1 cellular context compared by ENCODE assay signal in the genomic region with DNA sequence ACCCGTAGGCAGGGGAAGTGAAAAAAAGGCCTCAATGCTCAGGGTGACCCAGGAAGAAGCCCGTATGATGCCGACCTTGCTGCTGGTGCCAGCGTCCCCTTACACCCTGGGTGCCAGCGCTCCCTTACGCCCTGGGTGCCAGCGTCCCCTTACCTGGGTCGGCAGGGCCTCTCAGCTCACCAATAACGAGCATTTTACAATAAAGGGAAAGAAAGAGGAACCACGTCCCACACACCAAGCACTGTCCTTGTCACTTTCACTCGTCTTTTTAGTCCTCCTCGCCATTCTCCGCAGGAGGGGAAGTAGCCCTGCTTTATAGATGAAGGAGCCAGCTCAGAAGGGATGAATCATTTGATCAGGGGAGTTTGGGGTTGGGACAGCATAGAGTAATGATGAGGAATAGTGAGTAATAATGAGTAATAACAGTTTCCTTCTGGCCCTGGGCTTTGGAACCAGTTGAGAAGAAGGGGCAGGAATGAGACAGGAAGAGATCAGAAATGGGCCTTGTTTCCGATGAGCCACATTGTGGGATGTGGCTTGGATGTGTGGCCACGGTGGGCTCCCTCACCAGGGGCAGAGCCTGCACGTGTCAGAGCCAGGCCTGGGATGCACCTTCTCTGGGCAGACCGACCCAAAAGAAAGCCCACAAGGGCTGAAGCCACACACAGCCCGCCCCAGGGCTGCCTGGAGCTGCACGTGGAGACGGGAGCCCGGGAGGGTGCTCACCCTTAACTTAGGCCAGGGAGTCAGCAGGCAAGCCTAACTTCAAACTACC.
TF ChIP-seq lines count a peak whose summit lies in the region.

No MANE protein-coding gene starts in this region.

TF ChIP-seq in GM23338, 12 proteins besides CTCF, POLR2A, EP300 and RAD21 (continued from another document):
- TF ChIP-seq, protein P1, sequence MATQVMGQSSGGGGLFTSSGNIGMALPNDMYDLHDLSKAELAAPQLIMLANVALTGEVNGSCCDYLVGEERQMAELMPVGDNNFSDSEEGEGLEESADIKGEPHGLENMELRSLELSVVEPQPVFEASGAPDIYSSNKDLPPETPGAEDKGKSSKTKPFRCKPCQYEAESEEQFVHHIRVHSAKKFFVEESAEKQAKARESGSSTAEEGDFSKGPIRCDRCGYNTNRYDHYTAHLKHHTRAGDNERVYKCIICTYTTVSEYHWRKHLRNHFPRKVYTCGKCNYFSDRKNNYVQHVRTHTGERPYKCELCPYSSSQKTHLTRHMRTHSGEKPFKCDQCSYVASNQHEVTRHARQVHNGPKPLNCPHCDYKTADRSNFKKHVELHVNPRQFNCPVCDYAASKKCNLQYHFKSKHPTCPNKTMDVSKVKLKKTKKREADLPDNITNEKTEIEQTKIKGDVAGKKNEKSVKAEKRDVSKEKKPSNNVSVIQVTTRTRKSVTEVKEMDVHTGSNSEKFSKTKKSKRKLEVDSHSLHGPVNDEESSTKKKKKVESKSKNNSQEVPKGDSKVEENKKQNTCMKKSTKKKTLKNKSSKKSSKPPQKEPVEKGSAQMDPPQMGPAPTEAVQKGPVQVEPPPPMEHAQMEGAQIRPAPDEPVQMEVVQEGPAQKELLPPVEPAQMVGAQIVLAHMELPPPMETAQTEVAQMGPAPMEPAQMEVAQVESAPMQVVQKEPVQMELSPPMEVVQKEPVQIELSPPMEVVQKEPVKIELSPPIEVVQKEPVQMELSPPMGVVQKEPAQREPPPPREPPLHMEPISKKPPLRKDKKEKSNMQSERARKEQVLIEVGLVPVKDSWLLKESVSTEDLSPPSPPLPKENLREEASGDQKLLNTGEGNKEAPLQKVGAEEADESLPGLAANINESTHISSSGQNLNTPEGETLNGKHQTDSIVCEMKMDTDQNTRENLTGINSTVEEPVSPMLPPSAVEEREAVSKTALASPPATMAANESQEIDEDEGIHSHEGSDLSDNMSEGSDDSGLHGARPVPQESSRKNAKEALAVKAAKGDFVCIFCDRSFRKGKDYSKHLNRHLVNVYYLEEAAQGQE (IDR thresholded peaks at IDR 0.05; ENCODE audit: unreplicated experiment), result no peak
- TF ChIP-seq CREB1 (CRISPR knock-in tag; IDR thresholded peaks at IDR 0.05; ENCODE audit: low read depth), result no peak
- no peak for TF ChIP-seq ZNF331 (CRISPR knock-in tag; IDR thresholded peaks at IDR 0.05; ENCODE audit: low read depth)
- TF ChIP-seq EZH2 (IDR thresholded peaks at IDR 0.05; ENCODE audit: low read depth, unreplicated experiment), result no peak
- no peak for TF ChIP-seq POLR2AphosphoS5 (IDR thresholded peaks at IDR 0.05; ENCODE audit: low read depth)
- TF ChIP-seq JUNB (IDR thresholded peaks at IDR 0.05; ENCODE audit: unreplicated experiment), result no peak
